ENCODE assay signal across 1 cellular context in the genomic region with DNA sequence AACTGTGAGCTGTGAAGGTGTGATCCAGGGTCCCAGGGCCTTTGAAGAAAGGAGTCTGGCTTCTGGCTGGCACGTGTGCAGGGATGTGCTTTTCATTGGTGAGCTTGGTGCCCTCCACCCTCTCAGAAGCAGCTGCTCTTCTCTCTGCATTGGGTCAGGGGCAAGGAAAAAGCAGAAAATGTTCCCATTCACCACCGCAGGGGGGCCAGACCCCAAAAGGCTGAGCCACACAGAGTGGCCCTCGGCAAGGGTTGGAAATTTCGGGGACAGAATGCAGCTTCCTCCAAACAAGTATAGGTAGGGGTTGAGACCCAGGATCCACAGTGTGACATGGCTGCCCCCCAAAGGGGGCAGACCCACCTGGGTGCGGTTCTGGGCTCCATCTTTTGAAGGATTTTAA.
TF ChIP-seq lines count a peak whose summit lies in the region.

No MANE protein-coding gene starts in this region.

TF ChIP-seq in liver, 16 proteins besides CTCF, POLR2A, EP300 and RAD21 (continued from another document):
- TF ChIP-seq, protein P1, sequence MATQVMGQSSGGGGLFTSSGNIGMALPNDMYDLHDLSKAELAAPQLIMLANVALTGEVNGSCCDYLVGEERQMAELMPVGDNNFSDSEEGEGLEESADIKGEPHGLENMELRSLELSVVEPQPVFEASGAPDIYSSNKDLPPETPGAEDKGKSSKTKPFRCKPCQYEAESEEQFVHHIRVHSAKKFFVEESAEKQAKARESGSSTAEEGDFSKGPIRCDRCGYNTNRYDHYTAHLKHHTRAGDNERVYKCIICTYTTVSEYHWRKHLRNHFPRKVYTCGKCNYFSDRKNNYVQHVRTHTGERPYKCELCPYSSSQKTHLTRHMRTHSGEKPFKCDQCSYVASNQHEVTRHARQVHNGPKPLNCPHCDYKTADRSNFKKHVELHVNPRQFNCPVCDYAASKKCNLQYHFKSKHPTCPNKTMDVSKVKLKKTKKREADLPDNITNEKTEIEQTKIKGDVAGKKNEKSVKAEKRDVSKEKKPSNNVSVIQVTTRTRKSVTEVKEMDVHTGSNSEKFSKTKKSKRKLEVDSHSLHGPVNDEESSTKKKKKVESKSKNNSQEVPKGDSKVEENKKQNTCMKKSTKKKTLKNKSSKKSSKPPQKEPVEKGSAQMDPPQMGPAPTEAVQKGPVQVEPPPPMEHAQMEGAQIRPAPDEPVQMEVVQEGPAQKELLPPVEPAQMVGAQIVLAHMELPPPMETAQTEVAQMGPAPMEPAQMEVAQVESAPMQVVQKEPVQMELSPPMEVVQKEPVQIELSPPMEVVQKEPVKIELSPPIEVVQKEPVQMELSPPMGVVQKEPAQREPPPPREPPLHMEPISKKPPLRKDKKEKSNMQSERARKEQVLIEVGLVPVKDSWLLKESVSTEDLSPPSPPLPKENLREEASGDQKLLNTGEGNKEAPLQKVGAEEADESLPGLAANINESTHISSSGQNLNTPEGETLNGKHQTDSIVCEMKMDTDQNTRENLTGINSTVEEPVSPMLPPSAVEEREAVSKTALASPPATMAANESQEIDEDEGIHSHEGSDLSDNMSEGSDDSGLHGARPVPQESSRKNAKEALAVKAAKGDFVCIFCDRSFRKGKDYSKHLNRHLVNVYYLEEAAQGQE (IDR thresholded peaks at IDR 0.05): no peak
- TF ChIP-seq GABPA (IDR thresholded peaks at IDR 0.05 in 1 of 2, conservative IDR thresholded peaks at IDR 0.05 in 1 of 2): no peak
